8 cellular contexts compared by ENCODE assay signal in the genomic region with DNA sequence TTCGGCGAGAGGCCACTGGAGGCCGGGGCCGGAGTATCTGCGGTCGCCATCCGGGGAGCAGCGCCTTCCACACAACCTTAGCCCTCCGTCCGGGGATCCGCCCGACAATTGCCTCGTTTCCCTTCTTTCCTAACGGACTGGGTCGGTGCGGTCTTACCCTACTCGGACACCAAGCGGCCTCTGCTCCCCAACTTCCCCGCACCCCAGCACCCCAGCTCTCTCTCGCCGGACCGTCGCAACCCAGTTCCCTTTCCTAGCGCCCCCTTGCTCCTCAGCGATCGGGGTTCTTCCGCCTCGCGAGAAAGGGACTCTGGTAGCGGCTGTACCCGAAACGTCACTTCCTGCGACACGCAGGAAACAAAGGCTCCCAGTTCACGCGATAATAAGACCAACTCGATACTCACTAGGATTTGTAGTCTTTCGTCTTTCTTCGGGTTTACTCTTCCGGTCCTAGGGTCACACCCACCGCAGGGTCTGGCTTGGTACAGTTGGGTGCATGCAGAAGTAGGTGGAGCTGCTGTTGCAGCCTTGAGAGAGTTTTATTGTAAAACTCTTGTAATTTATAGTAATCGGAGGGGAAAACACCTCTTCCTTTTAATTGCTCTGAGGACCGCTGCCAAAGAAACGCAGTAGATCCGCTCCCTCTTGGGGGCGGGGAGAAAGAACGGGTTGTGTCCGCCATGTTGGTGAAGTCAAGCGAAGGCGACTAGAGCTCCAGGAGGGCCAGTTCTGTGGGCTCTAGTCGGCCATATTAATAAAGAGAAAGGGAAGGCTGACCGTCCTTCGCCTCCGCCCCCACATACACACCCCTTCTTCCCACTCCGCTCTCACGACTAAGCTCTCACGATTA.
DNase-seq lines count a peak whose midpoint lies in the region; ATAC-seq, FAIRE-seq and TF ChIP-seq lines count a peak whose summit lies in the region.

THAP2 (plus strand) TSS at position 741 of the 850 bp plus-strand sequence. CDS start 209 bp downstream, outside the sequence.
ZFC3H1 (minus strand) TSS at position 288 of the 850 bp plus-strand sequence; CDS start at position 50, 238 bp downstream.

- peaks cover 29% of the 10 kb centered on the region for H3K4me1 Mint-ChIP-seq in nephron progenitor cell
- peaks cover 42% of the 10 kb centered on the region for H3K4me1 Mint-ChIP-seq in stimulated activated naive CD8-positive, alpha-beta T cell treated with anti-CD3 and anti-CD28 coated beads, Interleukin-15, amount 100 ng/mL, for 72 hours

- FAIRE-seq in H54 (lab: Jason Lieb, UNC) = peak; percentile 99

- peaks cover 3% of the 10 kb centered on the region for H3K9me3 Mint-ChIP-seq in nephron progenitor cell
- H3K9me3 Mint-ChIP-seq in stimulated activated naive CD8-positive, alpha-beta T cell treated with anti-CD3 and anti-CD28 coated beads, Interleukin-15, amount 100 ng/mL, for 72 hours = peaks cover 7 to 9% of the 10 kb centered on the region in 2 donors

- peak within 1 kb of the TSS; percentile 66 for H3K4me3 ChIP-seq in RWPE2 (ENCODE audit: severe bottlenecking)

- TF ChIP-seq CTCF in RWPE2 (IDR thresholded peaks at IDR 0.05; ENCODE audit: poor library complexity, severe bottlenecking) (peak; percentile 27), nephron progenitor cell (IDR thresholded peaks at IDR 0.05) (no peak)

- peak within 1 kb of the TSS; percentile 100 for H3K27ac Mint-ChIP-seq in nephron progenitor cell
- peak within 1 kb of the TSS; percentile 100 for H3K27ac Mint-ChIP-seq in stimulated activated naive CD8-positive, alpha-beta T cell treated with anti-CD3 and anti-CD28 coated beads, Interleukin-15, amount 100 ng/mL, for 72 hours

- H3K36me3 ChIP-seq in ES-I3 (ENCODE audit: insufficient read depth, low read length) (no peaks in the 10 kb centered on the region; the same call in 1 of the 2 replicates), RWPE2 (ENCODE audit: low read depth) (peaks cover 24% of the 10 kb centered on the region)

- DNase-seq in H54 (ENCODE audit: insufficient read length, low spot score) (peak; percentile 66), LoVo (ENCODE audit: low spot score) (peak; percentile 100), RWPE2 (ENCODE audit: low spot score) (peak; percentile 94), fibroblast of the conjunctiva (ENCODE audit: low read depth) (peak; percentile 99), nephron progenitor cell (peak; percentile 81)
- peak; percentile 96 for DNase-seq in activated effector memory CD4-positive, alpha-beta T cell treated with anti-CD3 and anti-CD28 coated beads, Interleukin-2, amount 50 U/mL, for 16 hours
- peak; percentile 86 to 95 for DNase-seq in stimulated activated naive CD8-positive, alpha-beta T cell treated with anti-CD3 and anti-CD28 coated beads, Interleukin-15, amount 100 ng/mL, for 72 hours

- H3K9ac ChIP-seq in ES-I3 (ENCODE audit: low read depth, low read length) = peak within 1 kb of the TSS; percentile 100

- H3K27me3 Mint-ChIP-seq in nephron progenitor cell (ENCODE audit: low read depth, poor library complexity) = no peaks in the 10 kb centered on the region
- H3K27me3 Mint-ChIP-seq in stimulated activated naive CD8-positive, alpha-beta T cell treated with anti-CD3 and anti-CD28 coated beads, Interleukin-15, amount 100 ng/mL, for 72 hours = no peaks in the 10 kb centered on the region

- H3K27me3 ChIP-seq in RWPE2 (ENCODE audit: insufficient read depth, poor library complexity, severe bottlenecking) = no peaks in the 10 kb centered on the region

- TF ChIP-seq POLR2A in H54 (IDR thresholded peaks at IDR 0.05; ENCODE audit: low read depth, low read length) = peak; percentile 89

- peaks cover 27% of the 10 kb centered on the region for H3K36me3 Mint-ChIP-seq in nephron progenitor cell (ENCODE audit: low read depth)

- H3K9me3 ChIP-seq in ES-I3 (ENCODE audit: control insufficient read depth, insufficient read depth, low read length) (no peaks in the 10 kb centered on the region), RWPE2 (ENCODE audit: severe bottlenecking) (no peaks in the 10 kb centered on the region)

- peak within 1 kb of the TSS; percentile 85 for H3K27ac ChIP-seq in RWPE2 (ENCODE audit: poor library complexity, severe bottlenecking)

- H3K4me1 ChIP-seq in ES-I3 (ENCODE audit: insufficient read depth, low read length) = no peaks in the 10 kb centered on the region; the same call in 1 of the 2 replicates
- peaks cover 3% of the 10 kb centered on the region for H3K4me1 ChIP-seq in RWPE2 (ENCODE audit: insufficient read depth, poor library complexity, severe bottlenecking)

- ATAC-seq in RWPE2 (ENCODE audit: low read depth) = peak; percentile 86
- ATAC-seq in stimulated activated naive CD8-positive, alpha-beta T cell treated with anti-CD3 and anti-CD28 coated beads, Interleukin-15, amount 100 ng/mL, for 72 hours = peak; percentile 90

- H3K4me3 Mint-ChIP-seq in nephron progenitor cell = peak within 1 kb of the TSS; percentile 100
- H3K4me3 Mint-ChIP-seq in stimulated activated naive CD8-positive, alpha-beta T cell treated with anti-CD3 and anti-CD28 coated beads, Interleukin-15, amount 100 ng/mL, for 72 hours = peak within 1 kb of the TSS; percentile 99

Comparison
In these comparisons a context has a peak if more than half of its experiments do, and no peak if none do; other contexts are left out.
1. Peak in every context shown above with its lines: DNase-seq, ATAC-seq, H3K4me3 ChIP-seq and H3K27ac ChIP-seq.